In genomic region chr6:27195547-27195946, GRCh38 we compare ENCODE assay signal across 2 cellular contexts.
A peak's percentile ranks its signal among the peaks of the same experiment; 100 is the strongest.
TF ChIP-seq lines count a peak whose summit lies in the region.

No MANE protein-coding gene starts in this region.

TF ChIP-seq in HCT116, 20 proteins besides CTCF, POLR2A, EP300 and RAD21:
- TF ChIP-seq CBX3 (IDR thresholded peaks at IDR 0.05; ENCODE audit: low read depth): 0 out of 2 replicates have a peak, but pooled peaks have one; percentile 35

TF ChIP-seq in K562, 482 proteins besides CTCF, POLR2A, EP300 and RAD21:
- TF ChIP-seq SOX6 (IDR thresholded peaks at IDR 0.05) (peak; percentile 75), TRIM28 (IDR thresholded peaks at IDR 0.05) (peak; percentile 98), ZFX (CRISPR knock-in tag; IDR thresholded peaks at IDR 0.05) (peak; percentile 22; the same call in 1 of the 2 replicates), CBX1 (IDR thresholded peaks at IDR 0.05; ENCODE audit: low read depth) (peak; percentile 53; the same call in 1 of the 2 replicates), CBX3 (IDR thresholded peaks at IDR 0.05; ENCODE audit: borderline replicate concordance in 1 of 2, low read length in 2 of 2) (peak in 1 of 2 experiments; percentile 97; a peak in 2 of 3 replicates), ZNF280A (IDR thresholded peaks at IDR 0.05; ENCODE audit: low read depth, partially characterized antibody) (peak; percentile 70), TRIM24 (IDR thresholded peaks at IDR 0.05) (peak; percentile 48 to 82; a peak in 3 of 4 replicates), YY1 (IDR thresholded peaks at IDR 0.05; ENCODE audit: borderline replicate concordance in 1 of 3, control insufficient read depth in 1 of 3, extremely low read depth in 1 of 3, insufficient read depth in 3 of 3, insufficient read length in 1 of 3, insufficient replicate concordance in 2 of 3, low read depth in 1 of 3, low read length in 2 of 3) (peak in 1 of 3 experiments; percentile 34), CBX5 (IDR thresholded peaks at IDR 0.05; ENCODE audit: borderline replicate concordance, low read depth) (peak; percentile 88; the same call in 1 of the 2 replicates), XRCC3 (IDR thresholded peaks at IDR 0.05) (peak; percentile 58; the same call in 1 of the 2 replicates)
- TF ChIP-seq, protein P1, sequence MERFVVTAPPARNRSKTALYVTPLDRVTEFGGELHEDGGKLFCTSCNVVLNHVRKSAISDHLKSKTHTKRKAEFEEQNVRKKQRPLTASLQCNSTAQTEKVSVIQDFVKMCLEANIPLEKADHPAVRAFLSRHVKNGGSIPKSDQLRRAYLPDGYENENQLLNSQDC (CRISPR knock-in tag; IDR thresholded peaks at IDR 0.05): 0 out of 2 replicates have a peak, but pooled peaks have one; percentile 16
- TF ChIP-seq, protein P2, sequence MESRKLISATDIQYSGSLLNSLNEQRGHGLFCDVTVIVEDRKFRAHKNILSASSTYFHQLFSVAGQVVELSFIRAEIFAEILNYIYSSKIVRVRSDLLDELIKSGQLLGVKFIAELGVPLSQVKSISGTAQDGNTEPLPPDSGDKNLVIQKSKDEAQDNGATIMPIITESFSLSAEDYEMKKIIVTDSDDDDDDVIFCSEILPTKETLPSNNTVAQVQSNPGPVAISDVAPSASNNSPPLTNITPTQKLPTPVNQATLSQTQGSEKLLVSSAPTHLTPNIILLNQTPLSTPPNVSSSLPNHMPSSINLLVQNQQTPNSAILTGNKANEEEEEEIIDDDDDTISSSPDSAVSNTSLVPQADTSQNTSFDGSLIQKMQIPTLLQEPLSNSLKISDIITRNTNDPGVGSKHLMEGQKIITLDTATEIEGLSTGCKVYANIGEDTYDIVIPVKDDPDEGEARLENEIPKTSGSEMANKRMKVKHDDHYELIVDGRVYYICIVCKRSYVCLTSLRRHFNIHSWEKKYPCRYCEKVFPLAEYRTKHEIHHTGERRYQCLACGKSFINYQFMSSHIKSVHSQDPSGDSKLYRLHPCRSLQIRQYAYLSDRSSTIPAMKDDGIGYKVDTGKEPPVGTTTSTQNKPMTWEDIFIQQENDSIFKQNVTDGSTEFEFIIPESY (CRISPR knock-in tag; IDR thresholded peaks at IDR 0.05): 0 out of 2 replicates have a peak, but pooled peaks have one; percentile 46
- TF ChIP-seq, protein P3, sequence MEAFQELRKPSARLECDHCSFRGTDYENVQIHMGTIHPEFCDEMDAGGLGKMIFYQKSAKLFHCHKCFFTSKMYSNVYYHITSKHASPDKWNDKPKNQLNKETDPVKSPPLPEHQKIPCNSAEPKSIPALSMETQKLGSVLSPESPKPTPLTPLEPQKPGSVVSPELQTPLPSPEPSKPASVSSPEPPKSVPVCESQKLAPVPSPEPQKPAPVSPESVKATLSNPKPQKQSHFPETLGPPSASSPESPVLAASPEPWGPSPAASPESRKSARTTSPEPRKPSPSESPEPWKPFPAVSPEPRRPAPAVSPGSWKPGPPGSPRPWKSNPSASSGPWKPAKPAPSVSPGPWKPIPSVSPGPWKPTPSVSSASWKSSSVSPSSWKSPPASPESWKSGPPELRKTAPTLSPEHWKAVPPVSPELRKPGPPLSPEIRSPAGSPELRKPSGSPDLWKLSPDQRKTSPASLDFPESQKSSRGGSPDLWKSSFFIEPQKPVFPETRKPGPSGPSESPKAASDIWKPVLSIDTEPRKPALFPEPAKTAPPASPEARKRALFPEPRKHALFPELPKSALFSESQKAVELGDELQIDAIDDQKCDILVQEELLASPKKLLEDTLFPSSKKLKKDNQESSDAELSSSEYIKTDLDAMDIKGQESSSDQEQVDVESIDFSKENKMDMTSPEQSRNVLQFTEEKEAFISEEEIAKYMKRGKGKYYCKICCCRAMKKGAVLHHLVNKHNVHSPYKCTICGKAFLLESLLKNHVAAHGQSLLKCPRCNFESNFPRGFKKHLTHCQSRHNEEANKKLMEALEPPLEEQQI (IDR thresholded peaks at IDR 0.05): peak; percentile 46; the same call in 1 of the 2 replicates
- TF ChIP-seq, protein P4, sequence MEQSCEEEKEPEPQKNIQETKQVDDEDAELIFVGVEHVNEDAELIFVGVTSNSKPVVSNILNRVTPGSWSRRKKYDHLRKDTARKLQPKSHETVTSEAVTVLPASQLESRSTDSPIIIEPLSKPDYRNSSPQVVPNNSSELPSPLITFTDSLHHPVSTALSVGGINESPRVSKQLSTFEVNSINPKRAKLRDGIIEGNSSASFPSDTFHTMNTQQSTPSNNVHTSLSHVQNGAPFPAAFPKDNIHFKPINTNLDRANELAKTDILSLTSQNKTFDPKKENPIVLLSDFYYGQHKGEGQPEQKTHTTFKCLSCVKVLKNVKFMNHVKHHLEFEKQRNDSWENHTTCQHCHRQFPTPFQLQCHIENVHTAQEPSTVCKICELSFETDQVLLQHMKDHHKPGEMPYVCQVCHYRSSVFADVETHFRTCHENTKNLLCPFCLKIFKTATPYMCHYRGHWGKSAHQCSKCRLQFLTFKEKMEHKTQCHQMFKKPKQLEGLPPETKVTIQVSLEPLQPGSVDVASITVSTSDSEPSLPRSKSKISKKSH (CRISPR knock-in tag; IDR thresholded peaks at IDR 0.05): peak; percentile 54; the same call in 1 of the 2 replicates
